Comparison of ENCODE assay signal across 22 cellular contexts in the genomic region with DNA sequence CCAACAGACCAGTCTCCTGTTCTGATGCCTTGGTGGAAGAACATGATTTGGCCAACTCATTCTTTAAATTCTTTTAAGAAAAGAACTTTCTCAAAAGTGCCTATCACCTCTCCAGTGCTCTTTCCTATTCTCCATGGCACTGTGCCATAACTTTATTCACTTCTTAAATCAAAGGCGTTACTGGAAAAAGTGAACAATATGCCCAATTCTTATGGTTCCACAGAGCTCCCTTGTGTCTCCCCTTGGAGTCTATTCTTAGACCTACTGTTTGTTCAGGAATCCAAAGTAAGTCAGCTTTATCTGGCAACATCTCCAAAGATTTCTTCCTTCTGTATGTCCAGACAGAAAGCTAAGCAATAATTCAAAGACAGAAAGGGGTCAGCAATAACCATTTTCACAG.
"Had no signal": no experiment of that assay in that cellular context is flagged by ENCODE, and none has a peak within 500 bp of the region (broad histone marks: within the 10 kb centered on the region; RNA-seq: fewer than 3 reads in every experiment).

No MANE protein-coding gene starts in this region.

- H3K36me3 ChIP-seq: colonic mucosa, esophagus squamous epithelium, gastrocnemius medialis, heart right ventricle, left lung, lower lobe of right lung had no signal

- H3K4me3 ChIP-seq: colonic mucosa, esophagus squamous epithelium, gastrocnemius medialis, heart right ventricle, left lung, lower lobe of right lung, mucosa of descending colon had no signal

- ATAC-seq: effector memory CD8-positive, alpha-beta T cell; esophagus mucosa; foreskin keratinocyte; gastrocnemius medialis; heart right ventricle; left cardiac atrium; left ventricle myocardium superior; mucosa of descending colon had no signal

- H3K27ac ChIP-seq: colonic mucosa, epithelial cell of prostate, esophagus squamous epithelium, foreskin keratinocyte, gastrocnemius medialis, heart right ventricle, left lung, lower lobe of right lung had no signal

- H3K9me3 ChIP-seq: colonic mucosa, esophagus squamous epithelium, gastrocnemius medialis, heart right ventricle, left lung, lower lobe of right lung, mucosa of descending colon had no signal

- H3K27me3 ChIP-seq: colonic mucosa, esophagus squamous epithelium, gastrocnemius medialis, left lung had no signal

- H3K4me1 ChIP-seq: colonic mucosa, foreskin keratinocyte, gastrocnemius medialis, heart right ventricle, left lung, lower lobe of right lung had no signal

- DNase-seq: colonic mucosa; cortex of kidney; effector CD8-positive, alpha-beta T cell; effector memory CD8-positive, alpha-beta T cell; endodermal cell; erythroblast; esophagus squamous epithelium; foreskin keratinocyte; gastrocnemius medialis; glutamatergic neuron; head of caudate nucleus; heart right ventricle; hippocampal formation; left cardiac atrium; left lung; left ventricle myocardium superior; lower lobe of right lung; mesenchymal stem cell; mucosa of descending colon; naive B cell had no signal
